Comparison of ENCODE assay signal across 8 cellular contexts in the genomic region with DNA sequence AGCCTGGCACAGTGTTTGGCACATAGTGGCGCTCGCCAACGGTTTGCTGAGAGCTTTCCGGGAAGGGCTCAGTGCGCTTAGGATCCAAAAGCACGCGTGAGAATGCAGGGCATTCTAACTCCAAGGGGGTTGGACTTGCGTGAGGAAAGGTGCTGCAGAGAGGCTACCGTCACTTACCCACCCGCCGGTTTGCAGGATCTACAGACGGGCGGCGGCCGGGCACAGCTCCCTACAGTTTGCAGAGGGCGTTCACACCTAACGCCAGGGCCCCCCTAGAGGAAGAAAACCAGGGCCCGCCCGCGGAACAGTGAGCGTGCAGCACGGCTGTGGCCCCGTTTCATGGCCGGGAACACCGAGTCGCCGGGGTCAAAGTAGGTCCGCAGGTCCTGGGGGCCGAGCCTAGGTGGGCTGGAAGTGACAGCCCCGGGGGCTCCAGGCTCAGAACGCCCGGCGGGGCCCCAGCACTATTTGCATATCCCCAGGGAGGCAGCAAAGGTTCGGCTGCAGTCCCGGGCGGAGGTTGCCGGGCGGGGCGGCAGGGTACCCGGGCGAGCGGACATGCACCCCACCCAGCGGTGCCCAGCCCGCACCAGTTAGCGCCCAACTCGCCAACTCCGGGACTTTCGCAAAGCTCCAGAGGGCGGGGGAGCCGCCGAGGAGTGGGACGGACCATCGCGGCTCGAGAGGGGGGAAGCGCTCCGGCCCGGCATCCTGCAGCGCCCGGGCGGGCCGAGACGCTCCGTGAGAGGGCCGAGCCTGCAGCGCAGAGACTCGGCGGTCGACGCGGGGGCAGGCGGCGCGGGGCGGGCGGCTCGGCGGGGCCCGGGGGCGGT. TPM values are rescaled to one million over a fixed set of nuclear protein-coding genes. Genes with fewer than 3 reads are reported as not detected.
A peak's percentile ranks its signal among the peaks of the same experiment; 100 is the strongest.
DNase-seq lines count a peak whose midpoint lies in the region; ATAC-seq and TF ChIP-seq lines count a peak whose summit lies in the region.

No MANE protein-coding gene starts in this region.

- H3K4me1 ChIP-seq in SJSA1 (replicated peaks): peaks cover 39% of the 10 kb centered on the region
- peaks cover 23% of the 10 kb centered on the region for H3K4me1 ChIP-seq in testis

- H3K27ac ChIP-seq in SJSA1 (peak overlapping the region; percentile 86), testis (peak overlapping the region; percentile 59 to 73)

- peak; percentile 83 for DNase-seq in ELF-1 (ENCODE audit: low read depth, low spot score)
- peak; percentile 90 for DNase-seq in HuH-7 (ENCODE audit: low spot score)
- DNase-seq in SJSA1 (ENCODE audit: low read depth in 1 of 2, low spot score in 2 of 2): peak; percentile 79 to 90
- DNase-seq in activated naive CD4-positive, alpha-beta T cell treated with Interleukin-2 at 50 U/mL for 16 hours: peak; percentile 83
- peak; percentile 83 for DNase-seq in globus pallidus (ENCODE audit: low spot score)
- peak; percentile 69 for DNase-seq in occipital lobe (lab: John Stamatoyannopoulos, UW)
- peak; percentile 77 for DNase-seq in testis

- TF ChIP-seq CTCF in testis (IDR thresholded peaks at IDR 0.05): peak in 2 of 3 experiments; percentile 15 to 49

- peaks cover 22% of the 10 kb centered on the region for H3K36me3 ChIP-seq in SJSA1
- H3K36me3 ChIP-seq in testis (ENCODE audit: low read depth, missing control alignments): no peaks in the 10 kb centered on the region

- H3K4me3 ChIP-seq in SJSA1 (peak overlapping the region; percentile 86), testis (peak overlapping the region; percentile 67 to 94)

- intact Hi-C loops in testis (cut with DNase I; ENCODE audit: low total_unique reads): loop anchor here (10.0 kb wide), 2 partner anchors 215 kb away; no protein-coding TSS in a partner anchor

- H3K27me3 ChIP-seq in SJSA1 (replicated peaks): no peaks in the 10 kb centered on the region
- H3K27me3 ChIP-seq in testis: no peaks in the 10 kb centered on the region

- peak; percentile 76 for ATAC-seq in GM21526 (IDR thresholded peaks at IDR 0.05; ENCODE audit: low FRiP score, unreplicated experiment)

- WGBS in testis, 2 donors: 0% methylated on average over 19 of the region's 80 CpGs; no CpG with 5 or more reads in 1 of the 2 donors

- H3K9me3 ChIP-seq in SJSA1 (replicated peaks) (peaks cover 4% of the 10 kb centered on the region; the same call in 1 of the 2 replicates), testis (no peaks in the 10 kb centered on the region)

- no peak for TF ChIP-seq POLR2A in testis (IDR thresholded peaks at IDR 0.05)

RNA-seq across cellular contexts. Expression of a gene that starts 0.5 kb away (rescaled TPM):
- total RNA-seq in SJSA1 (2014; rRNA removed; shearing (Covaris generic)): 41.6 and 61.9 TPM in 2 replicates
- total RNA-seq in occipital lobe: 10.1 TPM
- total RNA-seq in testis: 10 to 100 TPM; 17.2 to 19.3 TPM
- polyA plus RNA-seq in testis (ENCODE audit: insufficient read depth, low read depth, low replicate concordance): 15.7 TPM

Comparison
In these comparisons a context has a peak if more than half of its experiments do, and no peak if none do; other contexts are left out.
1. Peak in every context shown above with its lines: DNase-seq, ATAC-seq, H3K4me3 ChIP-seq and H3K27ac ChIP-seq.